In the genomic region with DNA sequence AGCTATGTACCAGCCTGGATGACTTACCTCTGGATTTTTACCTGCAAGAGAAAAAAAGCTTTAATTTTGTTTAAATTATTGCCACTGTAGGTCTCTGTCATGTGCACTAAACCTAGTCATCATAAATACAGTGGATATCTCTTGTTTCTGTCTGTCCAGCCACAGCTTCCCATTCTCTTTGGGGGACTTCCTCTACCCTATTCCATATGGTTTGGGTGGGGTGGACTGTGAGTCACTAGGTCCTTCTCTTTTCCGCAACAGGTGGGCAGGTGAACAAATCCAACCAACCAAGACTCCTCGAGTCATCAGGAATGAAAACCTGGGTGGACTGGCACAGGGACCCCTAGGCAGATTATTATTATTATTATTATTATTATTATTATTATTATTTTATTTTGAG, we compare ENCODE assay signal across 2 cellular contexts.
TF ChIP-seq lines count a peak whose summit lies in the region.

No MANE protein-coding gene starts in this region.

TF ChIP-seq in GM23338, 12 proteins besides CTCF, POLR2A, EP300 and RAD21 (continues in another document):
- TF ChIP-seq, protein P1, sequence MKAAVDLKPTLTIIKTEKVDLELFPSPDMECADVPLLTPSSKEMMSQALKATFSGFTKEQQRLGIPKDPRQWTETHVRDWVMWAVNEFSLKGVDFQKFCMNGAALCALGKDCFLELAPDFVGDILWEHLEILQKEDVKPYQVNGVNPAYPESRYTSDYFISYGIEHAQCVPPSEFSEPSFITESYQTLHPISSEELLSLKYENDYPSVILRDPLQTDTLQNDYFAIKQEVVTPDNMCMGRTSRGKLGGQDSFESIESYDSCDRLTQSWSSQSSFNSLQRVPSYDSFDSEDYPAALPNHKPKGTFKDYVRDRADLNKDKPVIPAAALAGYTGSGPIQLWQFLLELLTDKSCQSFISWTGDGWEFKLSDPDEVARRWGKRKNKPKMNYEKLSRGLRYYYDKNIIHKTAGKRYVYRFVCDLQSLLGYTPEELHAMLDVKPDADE (IDR thresholded peaks at IDR 0.05), result no peak
- no peak for TF ChIP-seq EZH2phosphoT487 (IDR thresholded peaks at IDR 0.05; ENCODE audit: unreplicated experiment)
- no peak for TF ChIP-seq EZH2 (IDR thresholded peaks at IDR 0.05; ENCODE audit: low read depth, unreplicated experiment)
- no peak for TF ChIP-seq CREB1 (CRISPR knock-in tag; IDR thresholded peaks at IDR 0.05; ENCODE audit: low read depth)
- TF ChIP-seq NANOG (IDR thresholded peaks at IDR 0.05; ENCODE audit: borderline replicate concordance), result no peak
- no peak for TF ChIP-seq JUNB (IDR thresholded peaks at IDR 0.05; ENCODE audit: unreplicated experiment)
- TF ChIP-seq, protein P2, sequence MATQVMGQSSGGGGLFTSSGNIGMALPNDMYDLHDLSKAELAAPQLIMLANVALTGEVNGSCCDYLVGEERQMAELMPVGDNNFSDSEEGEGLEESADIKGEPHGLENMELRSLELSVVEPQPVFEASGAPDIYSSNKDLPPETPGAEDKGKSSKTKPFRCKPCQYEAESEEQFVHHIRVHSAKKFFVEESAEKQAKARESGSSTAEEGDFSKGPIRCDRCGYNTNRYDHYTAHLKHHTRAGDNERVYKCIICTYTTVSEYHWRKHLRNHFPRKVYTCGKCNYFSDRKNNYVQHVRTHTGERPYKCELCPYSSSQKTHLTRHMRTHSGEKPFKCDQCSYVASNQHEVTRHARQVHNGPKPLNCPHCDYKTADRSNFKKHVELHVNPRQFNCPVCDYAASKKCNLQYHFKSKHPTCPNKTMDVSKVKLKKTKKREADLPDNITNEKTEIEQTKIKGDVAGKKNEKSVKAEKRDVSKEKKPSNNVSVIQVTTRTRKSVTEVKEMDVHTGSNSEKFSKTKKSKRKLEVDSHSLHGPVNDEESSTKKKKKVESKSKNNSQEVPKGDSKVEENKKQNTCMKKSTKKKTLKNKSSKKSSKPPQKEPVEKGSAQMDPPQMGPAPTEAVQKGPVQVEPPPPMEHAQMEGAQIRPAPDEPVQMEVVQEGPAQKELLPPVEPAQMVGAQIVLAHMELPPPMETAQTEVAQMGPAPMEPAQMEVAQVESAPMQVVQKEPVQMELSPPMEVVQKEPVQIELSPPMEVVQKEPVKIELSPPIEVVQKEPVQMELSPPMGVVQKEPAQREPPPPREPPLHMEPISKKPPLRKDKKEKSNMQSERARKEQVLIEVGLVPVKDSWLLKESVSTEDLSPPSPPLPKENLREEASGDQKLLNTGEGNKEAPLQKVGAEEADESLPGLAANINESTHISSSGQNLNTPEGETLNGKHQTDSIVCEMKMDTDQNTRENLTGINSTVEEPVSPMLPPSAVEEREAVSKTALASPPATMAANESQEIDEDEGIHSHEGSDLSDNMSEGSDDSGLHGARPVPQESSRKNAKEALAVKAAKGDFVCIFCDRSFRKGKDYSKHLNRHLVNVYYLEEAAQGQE (IDR thresholded peaks at IDR 0.05; ENCODE audit: unreplicated experiment), result no peak
- TF ChIP-seq, protein P3, sequence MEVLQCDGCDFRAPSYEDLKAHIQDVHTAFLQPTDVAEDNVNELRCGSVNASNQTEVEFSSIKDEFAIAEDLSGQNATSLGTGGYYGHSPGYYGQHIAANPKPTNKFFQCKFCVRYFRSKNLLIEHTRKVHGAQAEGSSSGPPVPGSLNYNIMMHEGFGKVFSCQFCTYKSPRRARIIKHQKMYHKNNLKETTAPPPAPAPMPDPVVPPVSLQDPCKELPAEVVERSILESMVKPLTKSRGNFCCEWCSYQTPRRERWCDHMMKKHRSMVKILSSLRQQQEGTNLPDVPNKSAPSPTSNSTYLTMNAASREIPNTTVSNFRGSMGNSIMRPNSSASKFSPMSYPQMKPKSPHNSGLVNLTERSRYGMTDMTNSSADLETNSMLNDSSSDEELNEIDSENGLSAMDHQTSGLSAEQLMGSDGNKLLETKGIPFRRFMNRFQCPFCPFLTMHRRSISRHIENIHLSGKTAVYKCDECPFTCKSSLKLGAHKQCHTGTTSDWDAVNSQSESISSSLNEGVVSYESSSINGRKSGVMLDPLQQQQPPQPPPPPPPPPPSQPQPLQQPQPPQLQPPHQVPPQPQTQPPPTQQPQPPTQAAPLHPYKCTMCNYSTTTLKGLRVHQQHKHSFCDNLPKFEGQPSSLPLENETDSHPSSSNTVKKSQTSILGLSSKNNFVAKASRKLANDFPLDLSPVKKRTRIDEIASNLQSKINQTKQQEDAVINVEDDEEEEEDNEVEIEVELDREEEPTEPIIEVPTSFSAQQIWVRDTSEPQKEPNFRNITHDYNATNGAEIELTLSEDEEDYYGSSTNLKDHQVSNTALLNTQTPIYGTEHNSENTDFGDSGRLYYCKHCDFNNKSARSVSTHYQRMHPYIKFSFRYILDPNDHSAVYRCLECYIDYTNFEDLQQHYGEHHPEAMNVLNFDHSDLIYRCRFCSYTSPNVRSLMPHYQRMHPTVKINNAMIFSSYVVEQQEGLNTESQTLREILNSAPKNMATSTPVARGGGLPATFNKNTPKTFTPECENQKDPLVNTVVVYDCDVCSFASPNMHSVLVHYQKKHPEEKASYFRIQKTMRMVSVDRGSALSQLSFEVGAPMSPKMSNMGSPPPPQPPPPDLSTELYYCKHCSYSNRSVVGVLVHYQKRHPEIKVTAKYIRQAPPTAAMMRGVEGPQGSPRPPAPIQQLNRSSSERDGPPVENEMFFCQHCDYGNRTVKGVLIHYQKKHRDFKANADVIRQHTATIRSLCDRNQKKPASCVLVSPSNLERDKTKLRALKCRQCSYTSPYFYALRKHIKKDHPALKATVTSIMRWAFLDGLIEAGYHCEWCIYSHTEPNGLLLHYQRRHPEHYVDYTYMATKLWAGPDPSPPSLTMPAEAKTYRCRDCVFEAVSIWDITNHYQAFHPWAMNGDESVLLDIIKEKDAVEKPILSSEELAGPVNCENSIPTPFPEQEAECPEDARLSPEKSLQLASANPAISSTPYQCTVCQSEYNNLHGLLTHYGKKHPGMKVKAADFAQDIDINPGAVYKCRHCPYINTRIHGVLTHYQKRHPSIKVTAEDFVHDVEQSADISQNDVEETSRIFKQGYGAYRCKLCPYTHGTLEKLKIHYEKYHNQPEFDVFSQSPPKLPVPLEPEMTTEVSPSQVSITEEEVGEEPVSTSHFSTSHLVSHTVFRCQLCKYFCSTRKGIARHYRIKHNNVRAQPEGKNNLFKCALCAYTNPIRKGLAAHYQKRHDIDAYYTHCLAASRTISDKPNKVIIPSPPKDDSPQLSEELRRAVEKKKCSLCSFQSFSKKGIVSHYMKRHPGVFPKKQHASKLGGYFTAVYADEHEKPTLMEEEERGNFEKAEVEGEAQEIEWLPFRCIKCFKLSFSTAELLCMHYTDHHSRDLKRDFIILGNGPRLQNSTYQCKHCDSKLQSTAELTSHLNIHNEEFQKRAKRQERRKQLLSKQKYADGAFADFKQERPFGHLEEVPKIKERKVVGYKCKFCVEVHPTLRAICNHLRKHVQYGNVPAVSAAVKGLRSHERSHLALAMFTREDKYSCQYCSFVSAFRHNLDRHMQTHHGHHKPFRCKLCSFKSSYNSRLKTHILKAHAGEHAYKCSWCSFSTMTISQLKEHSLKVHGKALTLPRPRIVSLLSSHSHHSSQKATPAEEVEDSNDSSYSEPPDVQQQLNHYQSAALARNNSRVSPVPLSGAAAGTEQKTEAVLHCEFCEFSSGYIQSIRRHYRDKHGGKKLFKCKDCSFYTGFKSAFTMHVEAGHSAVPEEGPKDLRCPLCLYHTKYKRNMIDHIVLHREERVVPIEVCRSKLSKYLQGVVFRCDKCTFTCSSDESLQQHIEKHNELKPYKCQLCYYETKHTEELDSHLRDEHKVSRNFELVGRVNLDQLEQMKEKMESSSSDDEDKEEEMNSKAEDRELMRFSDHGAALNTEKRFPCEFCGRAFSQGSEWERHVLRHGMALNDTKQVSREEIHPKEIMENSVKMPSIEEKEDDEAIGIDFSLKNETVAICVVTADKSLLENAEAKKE (CRISPR knock-in tag; IDR thresholded peaks at IDR 0.05), result no peak
- no peak for TF ChIP-seq ZNF331 (CRISPR knock-in tag; IDR thresholded peaks at IDR 0.05; ENCODE audit: low read depth)
- TF ChIP-seq POLR2AphosphoS5 (IDR thresholded peaks at IDR 0.05; ENCODE audit: low read depth), result no peak

TF ChIP-seq in HepG2, 621 proteins besides CTCF, POLR2A, EP300 and RAD21:
- TF ChIP-seq, protein P4, sequence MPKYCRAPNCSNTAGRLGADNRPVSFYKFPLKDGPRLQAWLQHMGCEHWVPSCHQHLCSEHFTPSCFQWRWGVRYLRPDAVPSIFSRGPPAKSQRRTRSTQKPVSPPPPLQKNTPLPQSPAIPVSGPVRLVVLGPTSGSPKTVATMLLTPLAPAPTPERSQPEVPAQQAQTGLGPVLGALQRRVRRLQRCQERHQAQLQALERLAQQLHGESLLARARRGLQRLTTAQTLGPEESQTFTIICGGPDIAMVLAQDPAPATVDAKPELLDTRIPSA (CRISPR knock-in tag; IDR thresholded peaks at IDR 0.05; ENCODE audit: borderline replicate concordance), result no peak
- TF ChIP-seq, protein P5, sequence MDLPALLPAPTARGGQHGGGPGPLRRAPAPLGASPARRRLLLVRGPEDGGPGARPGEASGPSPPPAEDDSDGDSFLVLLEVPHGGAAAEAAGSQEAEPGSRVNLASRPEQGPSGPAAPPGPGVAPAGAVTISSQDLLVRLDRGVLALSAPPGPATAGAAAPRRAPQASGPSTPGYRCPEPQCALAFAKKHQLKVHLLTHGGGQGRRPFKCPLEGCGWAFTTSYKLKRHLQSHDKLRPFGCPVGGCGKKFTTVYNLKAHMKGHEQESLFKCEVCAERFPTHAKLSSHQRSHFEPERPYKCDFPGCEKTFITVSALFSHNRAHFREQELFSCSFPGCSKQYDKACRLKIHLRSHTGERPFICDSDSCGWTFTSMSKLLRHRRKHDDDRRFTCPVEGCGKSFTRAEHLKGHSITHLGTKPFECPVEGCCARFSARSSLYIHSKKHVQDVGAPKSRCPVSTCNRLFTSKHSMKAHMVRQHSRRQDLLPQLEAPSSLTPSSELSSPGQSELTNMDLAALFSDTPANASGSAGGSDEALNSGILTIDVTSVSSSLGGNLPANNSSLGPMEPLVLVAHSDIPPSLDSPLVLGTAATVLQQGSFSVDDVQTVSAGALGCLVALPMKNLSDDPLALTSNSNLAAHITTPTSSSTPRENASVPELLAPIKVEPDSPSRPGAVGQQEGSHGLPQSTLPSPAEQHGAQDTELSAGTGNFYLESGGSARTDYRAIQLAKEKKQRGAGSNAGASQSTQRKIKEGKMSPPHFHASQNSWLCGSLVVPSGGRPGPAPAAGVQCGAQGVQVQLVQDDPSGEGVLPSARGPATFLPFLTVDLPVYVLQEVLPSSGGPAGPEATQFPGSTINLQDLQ (CRISPR knock-in tag; IDR thresholded peaks at IDR 0.05), result no peak
- no peak for TF ChIP-seq ZNF75D (CRISPR knock-in tag; IDR thresholded peaks at IDR 0.05; ENCODE audit: borderline replicate concordance)
- no peak for TF ChIP-seq BRD4 (CRISPR knock-in tag; IDR thresholded peaks at IDR 0.05)
- TF ChIP-seq MED13 (CRISPR knock-in tag; IDR thresholded peaks at IDR 0.05), result no peak
- TF ChIP-seq RXRB (CRISPR knock-in tag; IDR thresholded peaks at IDR 0.05; ENCODE audit: borderline replicate concordance), result no peak
- TF ChIP-seq, protein P6, sequence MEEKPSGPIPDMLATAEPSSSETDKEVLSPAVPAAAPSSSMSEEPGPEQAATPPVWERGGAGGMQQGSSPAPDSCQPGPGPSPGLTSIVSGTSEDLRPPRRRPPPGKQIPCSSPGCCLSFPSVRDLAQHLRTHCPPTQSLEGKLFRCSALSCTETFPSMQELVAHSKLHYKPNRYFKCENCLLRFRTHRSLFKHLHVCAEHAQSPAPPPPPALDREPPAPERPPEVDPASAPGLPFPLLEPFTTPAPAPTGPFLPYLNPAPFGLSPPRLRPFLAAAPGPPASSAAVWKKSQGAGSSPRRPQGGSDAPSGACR (CRISPR knock-in tag; IDR thresholded peaks at IDR 0.05), result no peak
- TF ChIP-seq ZNF343 (CRISPR knock-in tag; IDR thresholded peaks at IDR 0.05), result no peak
- TF ChIP-seq, protein P7, sequence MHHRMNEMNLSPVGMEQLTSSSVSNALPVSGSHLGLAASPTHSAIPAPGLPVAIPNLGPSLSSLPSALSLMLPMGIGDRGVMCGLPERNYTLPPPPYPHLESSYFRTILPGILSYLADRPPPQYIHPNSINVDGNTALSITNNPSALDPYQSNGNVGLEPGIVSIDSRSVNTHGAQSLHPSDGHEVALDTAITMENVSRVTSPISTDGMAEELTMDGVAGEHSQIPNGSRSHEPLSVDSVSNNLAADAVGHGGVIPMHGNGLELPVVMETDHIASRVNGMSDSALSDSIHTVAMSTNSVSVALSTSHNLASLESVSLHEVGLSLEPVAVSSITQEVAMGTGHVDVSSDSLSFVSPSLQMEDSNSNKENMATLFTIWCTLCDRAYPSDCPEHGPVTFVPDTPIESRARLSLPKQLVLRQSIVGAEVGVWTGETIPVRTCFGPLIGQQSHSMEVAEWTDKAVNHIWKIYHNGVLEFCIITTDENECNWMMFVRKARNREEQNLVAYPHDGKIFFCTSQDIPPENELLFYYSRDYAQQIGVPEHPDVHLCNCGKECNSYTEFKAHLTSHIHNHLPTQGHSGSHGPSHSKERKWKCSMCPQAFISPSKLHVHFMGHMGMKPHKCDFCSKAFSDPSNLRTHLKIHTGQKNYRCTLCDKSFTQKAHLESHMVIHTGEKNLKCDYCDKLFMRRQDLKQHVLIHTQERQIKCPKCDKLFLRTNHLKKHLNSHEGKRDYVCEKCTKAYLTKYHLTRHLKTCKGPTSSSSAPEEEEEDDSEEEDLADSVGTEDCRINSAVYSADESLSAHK (CRISPR knock-in tag; IDR thresholded peaks at IDR 0.05; ENCODE audit: borderline replicate concordance), result no peak
- no peak for TF ChIP-seq ZBTB8A (CRISPR knock-in tag; IDR thresholded peaks at IDR 0.05; ENCODE audit: borderline replicate concordance, low read depth)
- TF ChIP-seq, protein P8, sequence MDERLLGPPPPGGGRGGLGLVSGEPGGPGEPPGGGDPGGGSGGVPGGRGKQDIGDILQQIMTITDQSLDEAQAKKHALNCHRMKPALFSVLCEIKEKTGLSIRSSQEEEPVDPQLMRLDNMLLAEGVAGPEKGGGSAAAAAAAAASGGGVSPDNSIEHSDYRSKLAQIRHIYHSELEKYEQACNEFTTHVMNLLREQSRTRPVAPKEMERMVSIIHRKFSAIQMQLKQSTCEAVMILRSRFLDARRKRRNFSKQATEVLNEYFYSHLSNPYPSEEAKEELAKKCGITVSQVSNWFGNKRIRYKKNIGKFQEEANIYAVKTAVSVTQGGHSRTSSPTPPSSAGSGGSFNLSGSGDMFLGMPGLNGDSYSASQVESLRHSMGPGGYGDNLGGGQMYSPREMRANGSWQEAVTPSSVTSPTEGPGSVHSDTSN (CRISPR knock-in tag; IDR thresholded peaks at IDR 0.05), result no peak
